In the genomic region with DNA sequence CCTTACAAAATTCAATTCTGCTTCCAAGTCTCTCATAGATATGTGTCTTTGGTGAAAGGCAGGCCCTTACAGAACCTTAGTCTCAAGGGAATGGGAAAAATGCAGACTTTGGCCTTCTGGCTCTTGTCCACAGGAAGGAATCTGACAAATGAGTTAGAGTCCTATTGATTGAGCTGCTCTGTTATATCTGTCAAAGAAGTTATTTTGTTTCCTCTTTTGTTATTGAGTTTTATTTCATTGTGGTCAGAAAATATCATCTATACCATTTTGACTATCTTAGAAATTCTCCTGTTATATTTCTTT, we compare ENCODE assay signal across 15 cellular contexts.
DNase-seq lines count a peak whose midpoint lies in the region; ATAC-seq and TF ChIP-seq lines count a peak whose summit lies in the region.
"Had no signal": no experiment of that assay in that cellular context is flagged by ENCODE, and none has a peak within 500 bp of the region (broad histone marks: within the 10 kb centered on the region; RNA-seq: fewer than 3 reads in every experiment).

No MANE protein-coding gene starts in this region.

- no peaks in the 10 kb centered on the region for H3K36me3 ChIP-seq in naive thymus-derived CD4-positive, alpha-beta T cell (ENCODE audit: control insufficient read depth in 2 of 3, insufficient read depth in 3 of 3, low read length in 3 of 3)
- H3K36me3 ChIP-seq: thyroid gland had no signal

- POLR2A ChIA-PET in naive thymus-derived CD4-positive, alpha-beta T cell (lab: Charles Lee), result no interaction called here

- intact Hi-C loops in Calu3 (cut with micrococcal nuclease; ENCODE audit: unreplicated experiment), result no loop called here
- intact Hi-C loops in naive thymus-derived CD4-positive, alpha-beta T cell (cut with micrococcal nuclease), result no loop called here

- H3K27me3 Mint-ChIP-seq in Calu3 (ENCODE audit: unreplicated experiment), result no peaks in the 10 kb centered on the region
- H3K27me3 Mint-ChIP-seq in naive thymus-derived CD4-positive, alpha-beta T cell, result no peaks in the 10 kb centered on the region
- H3K27me3 Mint-ChIP-seq: activated CD8-positive, alpha-beta memory T cell treated with anti-CD3 and anti-CD28 coated beads, Interleukin-2, amount 10 ng/mL, durations not matched to agents 7 days and 5 days had no signal

- H3K27me3 ChIP-seq in naive thymus-derived CD4-positive, alpha-beta T cell (ENCODE audit: control insufficient read depth in 2 of 2, insufficient read depth in 2 of 2, low read length in 2 of 2), result no peaks in the 10 kb centered on the region
- H3K27me3 ChIP-seq: BLaER1 treated with 17β-estradiol and CSF1 and Interleukin-3, amounts not matched to agents 10 nM and 100 nM; thyroid gland had no signal

- TF ChIP-seq CTCF in Calu3 (IDR thresholded peaks at IDR 0.05; ENCODE audit: unreplicated experiment), result no peak
- no peak for TF ChIP-seq CTCF in fibroblast of the aortic adventitia (IDR thresholded peaks at IDR 0.05; ENCODE audit: insufficient read depth, low read length)

- H3K4me1 ChIP-seq in naive thymus-derived CD4-positive, alpha-beta T cell (ENCODE audit: control insufficient read depth in 2 of 2, insufficient read depth in 2 of 2, low read length in 2 of 2), result no peaks in the 10 kb centered on the region
- H3K4me1 ChIP-seq: BLaER1 treated with 17β-estradiol and CSF1 and Interleukin-3, amounts not matched to agents 10 nM and 100 nM; parathyroid adenoma; thyroid gland had no signal

- no peaks in the 10 kb centered on the region for H3K9me3 ChIP-seq in naive thymus-derived CD4-positive, alpha-beta T cell (ENCODE audit: control insufficient read depth in 2 of 3, low read length in 3 of 3)
- H3K9me3 ChIP-seq: thyroid gland had no signal

- H3K9me3 Mint-ChIP-seq in Calu3 (ENCODE audit: low read depth, unreplicated experiment), result no peaks in the 10 kb centered on the region
- H3K9me3 Mint-ChIP-seq in naive thymus-derived CD4-positive, alpha-beta T cell, result peaks cover 0 to 8% (median 2%) of the 10 kb centered on the region in 11 donors

- CTCF ChIA-PET in Calu3 (lab: Charles Lee), result interaction anchor here (0.6 kb wide), 1 partner anchor 321 kb away, joined by 5 read pairs; no protein-coding TSS in a partner anchor
- CTCF ChIA-PET in naive thymus-derived CD4-positive, alpha-beta T cell (lab: Charles Lee), result no interaction called here

- H3K27ac Mint-ChIP-seq in Calu3 (ENCODE audit: unreplicated experiment), result no peak overlapping the region
- H3K27ac Mint-ChIP-seq in naive thymus-derived CD4-positive, alpha-beta T cell, result peak overlapping the region in 8 of 9 donors; percentile 1 to 71 (median 17)
- H3K27ac Mint-ChIP-seq: activated CD8-positive, alpha-beta memory T cell treated with anti-CD3 and anti-CD28 coated beads, Interleukin-2, amount 10 ng/mL, durations not matched to agents 7 days and 5 days; brain; T-helper 2 cell treated with Interferon-gamma antibody and Interleukin-4, amounts not matched to agents 5 μg/mL and 100 μg/mL, for 36 hours had no signal

- no peak for ATAC-seq in naive thymus-derived CD4-positive, alpha-beta T cell
- no peak for ATAC-seq in HG03025 (IDR thresholded peaks at IDR 0.05; ENCODE audit: low FRiP score, unreplicated experiment)
- ATAC-seq: activated CD8-positive, alpha-beta memory T cell treated with anti-CD3 and anti-CD28 coated beads, Interleukin-2, amount 10 ng/mL, durations not matched to agents 7 days and 5 days; Right ventricle myocardium inferior had no signal

- H3K27ac ChIP-seq in naive thymus-derived CD4-positive, alpha-beta T cell (ENCODE audit: low read depth, low read length), result no peak overlapping the region
- H3K27ac ChIP-seq: BLaER1 treated with 17β-estradiol and CSF1 and Interleukin-3, amounts not matched to agents 10 nM and 100 nM; parathyroid adenoma; thyroid gland had no signal

- BruUV-seq in Calu3 (replicated peaks; lab: Mats Ljungman, UMichigan), result no TSS peak

- no peak overlapping the region for H3K4me3 Mint-ChIP-seq in Calu3 (ENCODE audit: low read depth, unreplicated experiment)
- H3K4me3 Mint-ChIP-seq in naive thymus-derived CD4-positive, alpha-beta T cell, result no peak overlapping the region
- H3K4me3 Mint-ChIP-seq: activated CD8-positive, alpha-beta memory T cell treated with anti-CD3 and anti-CD28 coated beads, Interleukin-2, amount 10 ng/mL, durations not matched to agents 7 days and 5 days; brain; T-helper 2 cell treated with Interferon-gamma antibody and Interleukin-4, amounts not matched to agents 5 μg/mL and 100 μg/mL, for 36 hours had no signal

- DNase-seq in Calu3 (peak; percentile 41), NCI-H69 (lab: John Stamatoyannopoulos, UW) (peak; percentile 45), fibroblast of the aortic adventitia (ENCODE audit: low read depth) (peak; percentile 24), NCI-H1436 treated with DMSO at 0.1 percent for 48 hours (lab: John Stamatoyannopoulos, UW) (no peak), cortex of kidney (lab: John Stamatoyannopoulos, UW) (no peak)
- DNase-seq in naive thymus-derived CD4-positive, alpha-beta T cell, result no peak
- DNase-seq: activated CD8-positive, alpha-beta memory T cell treated with anti-CD3 and anti-CD28 coated beads, Interleukin-2, amount 10 ng/mL, durations not matched to agents 7 days and 5 days; NCI-H187; thyroid gland had no signal

- H3K36me3 Mint-ChIP-seq in Calu3 (ENCODE audit: insufficient read depth, unreplicated experiment), result no peaks in the 10 kb centered on the region
- H3K36me3 Mint-ChIP-seq in naive thymus-derived CD4-positive, alpha-beta T cell, result peaks cover 13 to 44% (median 36%) of the 10 kb centered on the region in 5 donors

- H3K4me1 Mint-ChIP-seq in Calu3 (ENCODE audit: low read depth, unreplicated experiment), result peaks cover 35% of the 10 kb centered on the region
- peaks cover 0 to 19% (median 6%) of the 10 kb centered on the region in 7 donors for H3K4me1 Mint-ChIP-seq in naive thymus-derived CD4-positive, alpha-beta T cell
- H3K4me1 Mint-ChIP-seq: brain had no signal

- no peak overlapping the region for H3K4me3 ChIP-seq in fibroblast of the aortic adventitia (ENCODE audit: low read depth, low read length)
- no peak overlapping the region for H3K4me3 ChIP-seq in naive thymus-derived CD4-positive, alpha-beta T cell (ENCODE audit: low read length)
- H3K4me3 ChIP-seq: BLaER1 treated with 17β-estradiol and CSF1 and Interleukin-3, amounts not matched to agents 10 nM and 100 nM; thyroid gland had no signal

Comparison
In these comparisons a context has a peak if more than half of its experiments do, and no peak if none do; other contexts are left out.
1. DNase-seq: peak in Calu3 (single experiment), NCI-H69 (single experiment) and fibroblast of the aortic adventitia (single experiment); none in naive thymus-derived CD4-positive, alpha-beta T cell (0 of 9), NCI-H1436 treated with DMSO at 0.1 percent for 48 hours (single experiment) and cortex of kidney (single experiment).